11 cellular contexts compared by ENCODE assay signal in the genomic region with DNA sequence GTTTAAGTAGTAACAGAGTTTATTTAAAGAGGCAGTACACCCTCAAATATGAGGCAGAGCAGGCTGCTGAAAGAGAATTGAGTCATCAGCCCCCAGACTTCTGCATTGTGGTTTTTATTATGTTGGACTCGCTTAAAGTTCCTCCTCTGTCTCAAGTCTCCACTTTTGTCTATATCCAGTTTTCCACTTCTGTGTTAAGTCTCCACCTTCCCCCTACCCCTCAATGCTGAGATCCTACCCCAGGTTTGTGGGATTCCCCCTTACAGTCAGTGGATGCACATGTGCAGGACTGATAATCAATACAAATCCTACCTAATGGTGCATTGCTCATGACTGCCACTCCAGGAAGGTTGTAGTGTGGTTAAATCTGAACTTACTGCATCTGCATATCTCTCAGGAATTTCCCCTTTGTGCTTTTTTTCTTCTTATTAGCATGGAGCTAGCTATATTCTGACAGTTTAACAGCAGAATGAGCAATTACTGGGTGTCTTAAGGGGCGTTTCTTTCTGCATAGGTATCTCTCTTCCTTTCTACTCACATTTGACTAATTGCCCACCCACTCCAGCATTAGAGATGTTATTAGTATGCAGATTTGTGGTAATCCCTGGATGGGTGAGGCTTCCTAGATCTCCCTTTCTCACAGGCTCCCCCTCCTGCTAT. TPM values are rescaled to one million over a fixed set of nuclear protein-coding genes. Genes with fewer than 3 reads are reported as not detected.
A peak's percentile ranks its signal among the peaks of the same experiment; 100 is the strongest.
DNase-seq lines count a peak whose midpoint lies in the region; FAIRE-seq and TF ChIP-seq lines count a peak whose summit lies in the region.
"Had no signal": no experiment of that assay in that cellular context is flagged by ENCODE, and none has a peak within 500 bp of the region (broad histone marks: within the 10 kb centered on the region; RNA-seq: fewer than 3 reads in every experiment).

No MANE protein-coding gene starts in this region.

- H3K4me2 ChIP-seq in OCI-LY3 (ENCODE audit: low read length) (peak overlapping the region; percentile 51), hepatocyte (no peak overlapping the region)

- WGBS in hepatocyte (ENCODE audit: low lambda C conversion rate, missing lambda C conversion rate) = 88% methylated on average over 2 of the region's 2 CpGs

- H3K9ac ChIP-seq in OCI-LY3 (ENCODE audit: low read length) = peak overlapping the region; percentile 55

- H3K79me2 ChIP-seq in OCI-LY3 (ENCODE audit: low read length) (no peaks in the 10 kb centered on the region), hepatocyte (no peaks in the 10 kb centered on the region)

- H3K27me3 ChIP-seq in OCI-LY3 (ENCODE audit: low read depth, low read length) (no peaks in the 10 kb centered on the region), bronchial epithelial cell (ENCODE audit: control insufficient read depth, insufficient read depth, low read length) (no peaks in the 10 kb centered on the region), hepatocyte (no peaks in the 10 kb centered on the region)

- H2AFZ ChIP-seq in OCI-LY3 (ENCODE audit: low read depth, low read length) (no peak overlapping the region), hepatocyte (no peak overlapping the region)

- no peaks in the 10 kb centered on the region for H3K9me3 ChIP-seq in OCI-LY3 (ENCODE audit: insufficient read depth, low read length)
- H3K9me3 ChIP-seq in hepatocyte (ENCODE audit: low read depth) = no peaks in the 10 kb centered on the region

- peak; percentile 25 for DNase-seq in stimulated activated CD4-positive, alpha-beta T cell treated with anti-CD3 and anti-CD28 coated beads, Interleukin-15, amount 100 ng/mL, for 24 hours
- no peak for DNase-seq in stimulated activated CD4-positive, alpha-beta T cell treated with anti-CD3 and anti-CD28 coated beads, Interleukin-4, amount 100 ng/mL, for 4 hours
- DNase-seq in bronchial epithelial cell (ENCODE audit: low read depth) (peak; percentile 8), mesenteric fat pad (ENCODE audit: low spot score) (no peak), NCI-H446 (lab: John Stamatoyannopoulos, UW) (no peak), hepatocyte (ENCODE audit: low spot score) (no peak)
- no peak for DNase-seq in effector CD4-positive, alpha-beta T cell
- DNase-seq: activated CD8-positive, alpha-beta memory T cell treated with anti-CD3 and anti-CD28 coated beads, Interleukin-2, amount 50 U/mL, for 4 hours had no signal

- peak overlapping the region; percentile 87 for H3K27ac ChIP-seq in OCI-LY3 (ENCODE audit: low read length)
- no peak overlapping the region for H3K27ac ChIP-seq in hepatocyte
- H3K27ac ChIP-seq: epithelial cell of prostate had no signal

- no peaks in the 10 kb centered on the region for H4K20me1 ChIP-seq in OCI-LY3 (ENCODE audit: insufficient read depth, low read length)
- no peaks in the 10 kb centered on the region for H4K20me1 ChIP-seq in hepatocyte (ENCODE audit: insufficient read depth, poor library complexity, severe bottlenecking)

- H3K4me3 ChIP-seq in OCI-LY3 (ENCODE audit: low read length) (peak overlapping the region; percentile 41), bronchial epithelial cell (ENCODE audit: low read depth, low read length) (no peak overlapping the region), hepatocyte (no peak overlapping the region)

- no peaks in the 10 kb centered on the region for H3K9me2 ChIP-seq in hepatocyte (replicated peaks; ENCODE audit: insufficient read depth)

- H3K4me1 ChIP-seq in OCI-LY3 (ENCODE audit: low read length) = peaks cover 64% of the 10 kb centered on the region
- H3K4me1 ChIP-seq in hepatocyte (ENCODE audit: insufficient read depth) = no peaks in the 10 kb centered on the region

- H3K36me3 ChIP-seq in OCI-LY3 (replicated peaks; ENCODE audit: low read depth, low read length) (peaks cover 8% of the 10 kb centered on the region), bronchial epithelial cell (ENCODE audit: control insufficient read depth, insufficient read depth, low read length) (no peaks in the 10 kb centered on the region), hepatocyte (replicated peaks; ENCODE audit: insufficient read depth, low read depth) (no peaks in the 10 kb centered on the region)

- no peak for FAIRE-seq in bronchial epithelial cell (lab: Jason Lieb, UNC)

- TF ChIP-seq CTCF in OCI-LY3 (IDR thresholded peaks at IDR 0.05; ENCODE audit: low read depth, low read length) = peak; percentile 24; the same call in 1 of the 2 replicates
- TF ChIP-seq CTCF in bronchial epithelial cell (IDR thresholded peaks at IDR 0.05; ENCODE audit: insufficient read depth, low read length, severe bottlenecking) = no peak
- TF ChIP-seq CTCF in hepatocyte (IDR thresholded peaks at IDR 0.05; ENCODE audit: poor library complexity) = no peak

RNA-seq across cellular contexts. Expression of a gene that starts 11.9 kb away (rescaled TPM):
- total RNA-seq in bronchial epithelial cell = 0.26 TPM in 1 of 2 replicates, not detected in the other
- not detected for total RNA-seq in mesenteric fat pad
- total RNA-seq in hepatocyte = not detected in 2 replicates
- polyA plus RNA-seq in hepatocyte = not detected in 2 replicates
- total RNA-seq: lung microvascular endothelial cell had no signal

Comparison
In these comparisons a context has a peak if more than half of its experiments do, and no peak if none do; other contexts are left out.
1. DNase-seq: peak in stimulated activated CD4-positive, alpha-beta T cell treated with anti-CD3 and anti-CD28 coated beads, Interleukin-15, amount 100 ng/mL, for 24 hours (single experiment) and bronchial epithelial cell (single experiment); none in stimulated activated CD4-positive, alpha-beta T cell treated with anti-CD3 and anti-CD28 coated beads, Interleukin-4, amount 100 ng/mL, for 4 hours (0 of 2), effector CD4-positive, alpha-beta T cell (single experiment), mesenteric fat pad (single experiment), NCI-H446 (0 of 2) and hepatocyte (single experiment).